ENCODE assay signal across 8 cellular contexts in the genomic region with DNA sequence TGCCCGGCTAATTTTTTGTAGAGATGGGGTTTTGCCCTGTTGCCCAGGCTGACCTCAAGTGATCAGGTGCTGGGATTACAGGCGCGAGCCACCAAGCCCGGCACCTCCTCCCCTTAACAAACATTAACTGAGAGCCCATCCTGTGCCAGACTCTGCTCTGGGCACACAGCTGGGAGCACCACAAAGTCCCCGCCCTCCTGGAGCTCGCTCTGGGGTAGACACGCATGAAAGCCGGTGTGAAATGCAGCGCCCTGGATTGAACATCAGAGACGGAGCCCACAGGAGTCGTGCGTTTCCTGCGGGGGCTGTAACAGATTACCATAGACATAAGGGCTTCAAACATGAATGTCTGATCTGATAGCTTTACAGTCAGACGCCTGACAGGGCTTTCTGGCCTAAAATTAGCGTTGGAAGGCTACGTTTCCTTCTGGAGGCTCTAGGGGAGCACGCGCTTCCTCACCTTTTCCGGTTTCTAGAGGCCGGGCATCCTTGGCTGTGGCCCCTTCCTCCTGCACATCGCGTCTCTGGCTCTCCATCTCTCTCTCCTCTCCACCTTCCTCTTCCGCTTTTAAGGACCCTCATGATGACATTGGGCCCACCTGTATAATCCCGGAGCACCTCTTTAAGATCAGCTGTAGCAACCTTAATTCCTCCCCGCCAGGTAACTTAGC. TPM values are rescaled to one million over a fixed set of nuclear protein-coding genes. Genes with fewer than 3 reads are reported as not detected.
DNase-seq lines count a peak whose midpoint lies in the region; ATAC-seq and TF ChIP-seq lines count a peak whose summit lies in the region.

No MANE protein-coding gene starts in this region.

- H2AFZ ChIP-seq in IMR-90 (replicated peaks; ENCODE audit: low read length, poor library complexity): peak overlapping the region; percentile 92

- no TSS peak for BruUV-seq in IMR-90 (replicated peaks; lab: Mats Ljungman, UMichigan)

- intact Hi-C loops in IMR-90 (cut with micrococcal nuclease): loop anchor here (10.0 kb wide), 1 partner anchor 135 kb away; the partner anchor contains the start of gene GATAD2B
- intact Hi-C loops in colonic mucosa (cut with DNase I): no loop called here
- intact Hi-C loops in natural killer cell (cut with micrococcal nuclease): no loop called here

- 0 out of 4 replicates have a peak, but pooled peaks cover 0 to 3% of the 10 kb centered on the region in 2 experiments for H3K79me1 ChIP-seq in IMR-90 (ENCODE audit: low read depth in 1 of 2, low read length in 2 of 2)

- H3K36me3 ChIP-seq in IMR-90 (ENCODE audit: control insufficient read depth, insufficient read depth, low read length) (no peaks in the 10 kb centered on the region), colonic mucosa (no peaks in the 10 kb centered on the region)

- no peaks in the 10 kb centered on the region for H4K20me1 ChIP-seq in IMR-90 (ENCODE audit: insufficient read depth, low read length)

- ATAC-seq in IMR-90 (ENCODE audit: low read depth): no peak
- ATAC-seq in natural killer cell: no peak
- no peak for ATAC-seq in GM19452 (IDR thresholded peaks at IDR 0.05; ENCODE audit: unreplicated experiment)

- H3K27ac Mint-ChIP-seq in natural killer cell (peak overlapping the region; percentile 79 to 83), osteocyte (ENCODE audit: unreplicated experiment) (no peak overlapping the region)

- H3K4me1 ChIP-seq in IMR-90 (ENCODE audit: control insufficient read depth, insufficient read depth, low read length) (peaks cover 11% of the 10 kb centered on the region), colonic mucosa (no peaks in the 10 kb centered on the region)

- peaks cover 10% of the 10 kb centered on the region for H3K9me1 ChIP-seq in IMR-90 (ENCODE audit: insufficient read depth, low read length)

- H3K9me3 Mint-ChIP-seq in natural killer cell (no peaks in the 10 kb centered on the region), osteocyte (ENCODE audit: unreplicated experiment) (no peaks in the 10 kb centered on the region)

- H3K36me3 Mint-ChIP-seq in natural killer cell: no peaks in the 10 kb centered on the region
- H3K36me3 Mint-ChIP-seq in osteocyte (ENCODE audit: unreplicated experiment): no peaks in the 10 kb centered on the region

- H3K27me3 Mint-ChIP-seq in natural killer cell (ENCODE audit: low read depth in 2 of 2) (no peaks in the 10 kb centered on the region), osteocyte (ENCODE audit: unreplicated experiment) (peaks cover 18% of the 10 kb centered on the region)

- H3K23ac ChIP-seq in IMR-90 (ENCODE audit: low read depth, low read length): peak overlapping the region; percentile 94; the same call in 1 of the 2 replicates

- H2BK20ac ChIP-seq in IMR-90 (ENCODE audit: low read depth, low read length): peak overlapping the region; percentile 92

- dilution Hi-C loops in IMR-90 (cut with HindIII; ENCODE audit: low sequenced_read_pairs, unreplicated experiment): no loop called here

- TF ChIP-seq CTCF in IMR-90 (conservative IDR thresholded peaks at IDR 0.05; ENCODE audit: low read depth, low read length) (no peak), colonic mucosa (IDR thresholded peaks at IDR 0.05) (no peak), natural killer cell (IDR thresholded peaks at IDR 0.05) (no peak), osteocyte (IDR thresholded peaks at IDR 0.05) (no peak)

- peak overlapping the region; percentile 89; the same call in 2 of the 3 replicates for H2BK15ac ChIP-seq in IMR-90 (ENCODE audit: low read depth, low read length)

- H3K9me3 ChIP-seq in IMR-90 (ENCODE audit: control insufficient read depth, insufficient read depth, low read length) (no peaks in the 10 kb centered on the region), colonic mucosa (no peaks in the 10 kb centered on the region)

- in situ Hi-C loops in IMR-90 (cut with MboI; ENCODE audit: low sequenced_read_pairs): no loop called here

- H3K4me3 Mint-ChIP-seq in natural killer cell (peak overlapping the region; percentile 72), osteocyte (ENCODE audit: unreplicated experiment) (no peak overlapping the region)

- peak overlapping the region; percentile 84 for H3K14ac ChIP-seq in IMR-90 (replicated peaks; ENCODE audit: low read depth, low read length)

- peak overlapping the region; percentile 93; the same call in 1 of the 2 replicates for H3K27ac ChIP-seq in IMR-90 (ENCODE audit: insufficient read depth, low read length)
- H3K27ac ChIP-seq in colonic mucosa: peak overlapping the region; percentile 74

- H4K91ac ChIP-seq in IMR-90 (ENCODE audit: insufficient read depth, low read depth, low read length): peak overlapping the region; percentile 75

- POLR2A ChIA-PET in IMR-90 (lab: Charles Lee; ENCODE audit: unreplicated experiment): no interaction called here

- peak overlapping the region; percentile 87 for H3K4me2 ChIP-seq in IMR-90 (ENCODE audit: low read depth, low read length)

- peak overlapping the region; percentile 51 for H4K5ac ChIP-seq in IMR-90 (ENCODE audit: low read depth, low read length)

- peak overlapping the region; percentile 91 for H2BK120ac ChIP-seq in IMR-90 (ENCODE audit: low read depth, low read length)

- CTCF ChIA-PET in IMR-90 (lab: Yijun Ruan, JAX): no interaction called here

- peak overlapping the region; percentile 95 for H3K4ac ChIP-seq in IMR-90 (ENCODE audit: low read depth, low read length)

- H4K8ac ChIP-seq in IMR-90 (ENCODE audit: low read depth in 2 of 2, low read length in 2 of 2): peak overlapping the region; percentile 48 to 92

- peak overlapping the region; percentile 66; the same call in 1 of the 2 replicates for H3K56ac ChIP-seq in IMR-90 (ENCODE audit: extremely low read depth, insufficient read depth, low read length)

- peak overlapping the region; percentile 97 for H2BK5ac ChIP-seq in IMR-90 (ENCODE audit: low read depth, low read length, poor library complexity, severe bottlenecking)

- DNase-seq in Ammon's horn (ENCODE audit: low spot score) (peak; percentile 14), IMR-90 (no peak), colonic mucosa (no peak), natural killer cell (no peak), kidney glomerular epithelial cell (lab: John Stamatoyannopoulos, UW) (no peak), osteocyte (ENCODE audit: extremely low spot score, unreplicated experiment) (no peak), pons (ENCODE audit: low spot score) (no peak)

- no peak for TF ChIP-seq POLR2A in IMR-90 (IDR thresholded peaks at IDR 0.05; ENCODE audit: low read depth, low read length)

- no peak for TF ChIP-seq RAD21 in IMR-90 (IDR thresholded peaks at IDR 0.05; ENCODE audit: low read length)

- H3K18ac ChIP-seq in IMR-90 (ENCODE audit: low read depth, low read length): peak overlapping the region; percentile 78

- H3K4me1 Mint-ChIP-seq in natural killer cell (peaks cover 38 to 44% of the 10 kb centered on the region in 2 donors), osteocyte (ENCODE audit: unreplicated experiment) (peaks cover 15% of the 10 kb centered on the region)

- H2AK5ac ChIP-seq in IMR-90 (ENCODE audit: low read depth, low read length): peak overlapping the region; percentile 79

- H3K27me3 ChIP-seq in IMR-90 (ENCODE audit: control insufficient read depth, insufficient read depth, low read length): no peaks in the 10 kb centered on the region
- no peaks in the 10 kb centered on the region for H3K27me3 ChIP-seq in colonic mucosa

- H3K4me3 ChIP-seq in IMR-90 (ENCODE audit: insufficient read depth, low read depth, low read length): no peak overlapping the region
- H3K4me3 ChIP-seq in colonic mucosa: peak overlapping the region; percentile 22

- H3K9ac ChIP-seq in IMR-90 (ENCODE audit: low read depth, low read length) (peak overlapping the region; percentile 30), colonic mucosa (ENCODE audit: low read depth in 2 of 2, low read length in 2 of 2) (peak overlapping the region; percentile 20 to 30)

- peak overlapping the region; percentile 84 for H2AK9ac ChIP-seq in IMR-90 (replicated peaks; ENCODE audit: low read depth, low read length, poor library complexity)

- 63% methylated on average over 16 of the region's 25 CpGs; no CpG with 5 or more reads in 1 of the 2 experiments for WGBS in IMR-90 (ENCODE audit: extremely low coverage in 2 of 2, insufficient read length in 1 of 2), 2 experiments

TF ChIP-seq in IMR-90, 13 proteins besides CTCF, POLR2A, EP300 and RAD21:
- TF ChIP-seq FOS (IDR thresholded peaks at IDR 0.05; ENCODE audit: low read depth, low read length) (no peak), CHD1 (IDR thresholded peaks at IDR 0.05; ENCODE audit: low read depth, low read length) (no peak), RCOR1 (IDR thresholded peaks at IDR 0.05; ENCODE audit: insufficient replicate concordance, low read length) (no peak), NFE2L2 (IDR thresholded peaks at IDR 0.05; ENCODE audit: low read depth, low read length) (no peak), MAFK (IDR thresholded peaks at IDR 0.05; ENCODE audit: low read depth, low read length) (no peak), MXI1 (IDR thresholded peaks at IDR 0.05; ENCODE audit: borderline replicate concordance, low read depth, low read length) (no peak), BHLHE40 (IDR thresholded peaks at IDR 0.05; ENCODE audit: low read depth, low read length) (no peak), MAZ (IDR thresholded peaks at IDR 0.05; ENCODE audit: borderline replicate concordance, low read depth, low read length) (no peak)
- TF ChIP-seq, protein P1, sequence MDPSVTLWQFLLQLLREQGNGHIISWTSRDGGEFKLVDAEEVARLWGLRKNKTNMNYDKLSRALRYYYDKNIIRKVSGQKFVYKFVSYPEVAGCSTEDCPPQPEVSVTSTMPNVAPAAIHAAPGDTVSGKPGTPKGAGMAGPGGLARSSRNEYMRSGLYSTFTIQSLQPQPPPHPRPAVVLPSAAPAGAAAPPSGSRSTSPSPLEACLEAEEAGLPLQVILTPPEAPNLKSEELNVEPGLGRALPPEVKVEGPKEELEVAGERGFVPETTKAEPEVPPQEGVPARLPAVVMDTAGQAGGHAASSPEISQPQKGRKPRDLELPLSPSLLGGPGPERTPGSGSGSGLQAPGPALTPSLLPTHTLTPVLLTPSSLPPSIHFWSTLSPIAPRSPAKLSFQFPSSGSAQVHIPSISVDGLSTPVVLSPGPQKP (IDR thresholded peaks at IDR 0.05; ENCODE audit: borderline replicate concordance, low read depth, low read length): no peak

RNA-seq across cellular contexts. Expression of gene SLC27A3, which starts 14.4 kb away (rescaled TPM):
- 1.9 and 3.2 TPM in 2 replicates for total RNA-seq in IMR-90 (2012; rRNA removed)
- polyA plus RNA-seq in IMR-90 (2012; rRNA removed): 9.3 and 9.6 TPM in 2 replicates
- 5.9 and 6.6 TPM in 2 replicates for polyA plus RNA-seq in IMR-90 (2012; cell fraction: cytosol; rRNA removed)
- 30.7 and 38.8 TPM in 2 replicates for polyA plus RNA-seq in IMR-90 (2012; cell fraction: nucleus; rRNA removed; ENCODE audit: low replicate concordance)
- 10 to 100 TPM; 24.1 to 27.9 TPM for total RNA-seq in colonic mucosa
- total RNA-seq in natural killer cell: 100 to 1,000 TPM in 1 of 3 donors, 10 to 100 TPM in 2; 65.3 to 107 (median 89.8) TPM
- total RNA-seq in osteocyte: 9.9 and 11.9 TPM in 2 replicates
